Comparison of ENCODE assay signal across 1 cellular context in the genomic region with DNA sequence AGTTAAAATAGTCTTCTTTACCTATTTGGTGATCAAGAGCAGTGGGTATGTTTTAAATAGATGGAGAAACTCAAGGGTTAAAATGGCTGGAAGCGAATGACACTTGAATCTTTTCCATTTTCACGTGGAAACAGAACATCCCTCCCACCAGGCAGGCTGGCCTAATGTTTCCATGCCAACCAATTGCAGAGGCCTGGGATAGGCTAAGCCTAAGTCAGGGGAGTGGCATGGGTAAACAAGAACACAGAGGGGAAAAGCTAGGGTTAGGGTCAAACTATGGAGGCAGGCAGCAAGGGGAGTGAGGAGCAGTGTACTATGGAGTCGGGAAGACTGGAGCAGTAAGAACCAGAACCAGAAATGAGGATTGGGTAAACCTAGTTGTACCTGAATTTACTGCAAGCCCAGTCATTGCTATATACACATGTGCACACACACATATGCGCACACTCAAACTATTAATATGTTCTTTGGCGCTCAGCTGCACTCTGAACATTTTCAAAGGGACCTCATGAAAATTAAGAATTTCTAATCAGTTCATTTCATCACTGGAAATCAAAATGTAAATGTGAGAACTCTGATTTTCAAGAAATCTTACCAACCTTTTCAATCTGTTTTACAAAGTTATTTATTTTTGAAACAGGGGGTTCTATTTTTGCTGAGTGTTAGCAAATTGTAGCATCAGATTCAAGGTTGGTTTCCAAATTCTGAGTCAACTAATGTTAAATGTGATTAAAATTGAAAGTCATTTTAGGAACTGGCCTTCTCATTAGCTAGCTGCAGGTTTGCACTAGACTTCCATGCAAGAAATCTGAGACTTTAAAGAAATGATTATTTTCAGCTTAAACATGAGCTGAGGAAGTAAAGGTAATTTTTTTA.
A peak's percentile ranks its signal among the peaks of the same experiment; 100 is the strongest.
TF ChIP-seq lines count a peak whose summit lies in the region.

No MANE protein-coding gene starts in this region.

TF ChIP-seq in GM12878, 131 proteins besides CTCF, POLR2A, EP300 and RAD21 (continued from another document and continues in another):
- 0 out of 2 replicates have a peak, but pooled peaks have one; percentile 61 for TF ChIP-seq RCOR1 (conservative IDR thresholded peaks at IDR 0.05; ENCODE audit: low read depth, low read length)
- no peak for TF ChIP-seq EGR1 (IDR thresholded peaks at IDR 0.05; ENCODE audit: borderline replicate concordance in 1 of 2, low read depth in 2 of 2, low read length in 2 of 2)
- peak; percentile 90 for TF ChIP-seq MTA3 (IDR thresholded peaks at IDR 0.05; ENCODE audit: borderline replicate concordance, low read length)
- peak; percentile 99 for TF ChIP-seq BCL11A (IDR thresholded peaks at IDR 0.05; ENCODE audit: low read depth, low read length)
- TF ChIP-seq ZNF217 (IDR thresholded peaks at IDR 0.05), result peak; percentile 92; the same call in 1 of the 2 replicates
- TF ChIP-seq BMI1 (IDR thresholded peaks at IDR 0.05; ENCODE audit: borderline replicate concordance), result 0 out of 2 replicates have a peak, but pooled peaks have one; percentile 41
- TF ChIP-seq TCF7 (IDR thresholded peaks at IDR 0.05; ENCODE audit: borderline replicate concordance), result peak; percentile 20; the same call in 1 of the 2 replicates
- TF ChIP-seq, protein P1, sequence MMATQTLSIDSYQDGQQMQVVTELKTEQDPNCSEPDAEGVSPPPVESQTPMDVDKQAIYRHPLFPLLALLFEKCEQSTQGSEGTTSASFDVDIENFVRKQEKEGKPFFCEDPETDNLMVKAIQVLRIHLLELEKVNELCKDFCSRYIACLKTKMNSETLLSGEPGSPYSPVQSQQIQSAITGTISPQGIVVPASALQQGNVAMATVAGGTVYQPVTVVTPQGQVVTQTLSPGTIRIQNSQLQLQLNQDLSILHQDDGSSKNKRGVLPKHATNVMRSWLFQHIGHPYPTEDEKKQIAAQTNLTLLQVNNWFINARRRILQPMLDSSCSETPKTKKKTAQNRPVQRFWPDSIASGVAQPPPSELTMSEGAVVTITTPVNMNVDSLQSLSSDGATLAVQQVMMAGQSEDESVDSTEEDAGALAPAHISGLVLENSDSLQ (IDR thresholded peaks at IDR 0.05), result no peak
- TF ChIP-seq TCF12 (IDR thresholded peaks at IDR 0.05; ENCODE audit: low read depth, low read length), result 0 out of 2 replicates have a peak, but pooled peaks have one; percentile 22
- peak in 1 of 2 experiments; percentile 74; a peak in 1 of 4 replicates for TF ChIP-seq ETV6 (conservative IDR thresholded peaks at IDR 0.05 in 1 of 2, IDR thresholded peaks at IDR 0.05 in 1 of 2; ENCODE audit: borderline replicate concordance in 1 of 2, low read depth in 1 of 2)
- peak; percentile 100 for TF ChIP-seq JUNB (IDR thresholded peaks at IDR 0.05)
- peak; percentile 99 for TF ChIP-seq MTA2 (IDR thresholded peaks at IDR 0.05; ENCODE audit: low read depth)
- peak; percentile 62; the same call in 1 of the 2 replicates for TF ChIP-seq GABPA (IDR thresholded peaks at IDR 0.05; ENCODE audit: low read depth)
- no peak for TF ChIP-seq IKZF1 (conservative IDR thresholded peaks at IDR 0.05)
- no peak for TF ChIP-seq MYB (IDR thresholded peaks at IDR 0.05; ENCODE audit: borderline replicate concordance, low read depth, low read length)
- no peak for TF ChIP-seq CBX3 (IDR thresholded peaks at IDR 0.05; ENCODE audit: borderline replicate concordance, low read depth)
- TF ChIP-seq, protein P2, sequence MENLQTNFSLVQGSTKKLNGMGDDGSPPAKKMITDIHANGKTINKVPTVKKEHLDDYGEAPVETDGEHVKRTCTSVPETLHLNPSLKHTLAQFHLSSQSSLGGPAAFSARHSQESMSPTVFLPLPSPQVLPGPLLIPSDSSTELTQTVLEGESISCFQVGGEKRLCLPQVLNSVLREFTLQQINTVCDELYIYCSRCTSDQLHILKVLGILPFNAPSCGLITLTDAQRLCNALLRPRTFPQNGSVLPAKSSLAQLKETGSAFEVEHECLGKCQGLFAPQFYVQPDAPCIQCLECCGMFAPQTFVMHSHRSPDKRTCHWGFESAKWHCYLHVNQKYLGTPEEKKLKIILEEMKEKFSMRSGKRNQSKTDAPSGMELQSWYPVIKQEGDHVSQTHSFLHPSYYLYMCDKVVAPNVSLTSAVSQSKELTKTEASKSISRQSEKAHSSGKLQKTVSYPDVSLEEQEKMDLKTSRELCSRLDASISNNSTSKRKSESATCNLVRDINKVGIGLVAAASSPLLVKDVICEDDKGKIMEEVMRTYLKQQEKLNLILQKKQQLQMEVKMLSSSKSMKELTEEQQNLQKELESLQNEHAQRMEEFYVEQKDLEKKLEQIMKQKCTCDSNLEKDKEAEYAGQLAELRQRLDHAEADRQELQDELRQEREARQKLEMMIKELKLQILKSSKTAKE (IDR thresholded peaks at IDR 0.05; ENCODE audit: low read depth, poor library complexity, severe bottlenecking), result peak; percentile 85
- peak in 1 of 2 experiments; percentile 43; a peak in 1 of 4 replicates for TF ChIP-seq BHLHE40 (IDR thresholded peaks at IDR 0.05; ENCODE audit: borderline replicate concordance in 1 of 2, low read depth in 2 of 2, low read length in 1 of 2)
- peak; percentile 79; the same call in 1 of the 2 replicates for TF ChIP-seq JUND (IDR thresholded peaks at IDR 0.05; ENCODE audit: low read depth, low read length)
- TF ChIP-seq, protein P3, sequence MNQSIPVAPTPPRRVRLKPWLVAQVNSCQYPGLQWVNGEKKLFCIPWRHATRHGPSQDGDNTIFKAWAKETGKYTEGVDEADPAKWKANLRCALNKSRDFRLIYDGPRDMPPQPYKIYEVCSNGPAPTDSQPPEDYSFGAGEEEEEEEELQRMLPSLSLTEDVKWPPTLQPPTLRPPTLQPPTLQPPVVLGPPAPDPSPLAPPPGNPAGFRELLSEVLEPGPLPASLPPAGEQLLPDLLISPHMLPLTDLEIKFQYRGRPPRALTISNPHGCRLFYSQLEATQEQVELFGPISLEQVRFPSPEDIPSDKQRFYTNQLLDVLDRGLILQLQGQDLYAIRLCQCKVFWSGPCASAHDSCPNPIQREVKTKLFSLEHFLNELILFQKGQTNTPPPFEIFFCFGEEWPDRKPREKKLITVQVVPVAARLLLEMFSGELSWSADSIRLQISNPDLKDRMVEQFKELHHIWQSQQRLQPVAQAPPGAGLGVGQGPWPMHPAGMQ (IDR thresholded peaks at IDR 0.05; ENCODE audit: borderline replicate concordance), result no peak
- peak; percentile 45; the same call in 1 of the 2 replicates for TF ChIP-seq MXI1 (IDR thresholded peaks at IDR 0.05; ENCODE audit: low read depth, low read length)
- TF ChIP-seq, protein P4, sequence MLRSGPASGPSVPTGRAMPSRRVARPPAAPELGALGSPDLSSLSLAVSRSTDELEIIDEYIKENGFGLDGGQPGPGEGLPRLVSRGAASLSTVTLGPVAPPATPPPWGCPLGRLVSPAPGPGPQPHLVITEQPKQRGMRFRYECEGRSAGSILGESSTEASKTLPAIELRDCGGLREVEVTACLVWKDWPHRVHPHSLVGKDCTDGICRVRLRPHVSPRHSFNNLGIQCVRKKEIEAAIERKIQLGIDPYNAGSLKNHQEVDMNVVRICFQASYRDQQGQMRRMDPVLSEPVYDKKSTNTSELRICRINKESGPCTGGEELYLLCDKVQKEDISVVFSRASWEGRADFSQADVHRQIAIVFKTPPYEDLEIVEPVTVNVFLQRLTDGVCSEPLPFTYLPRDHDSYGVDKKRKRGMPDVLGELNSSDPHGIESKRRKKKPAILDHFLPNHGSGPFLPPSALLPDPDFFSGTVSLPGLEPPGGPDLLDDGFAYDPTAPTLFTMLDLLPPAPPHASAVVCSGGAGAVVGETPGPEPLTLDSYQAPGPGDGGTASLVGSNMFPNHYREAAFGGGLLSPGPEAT (IDR thresholded peaks at IDR 0.05; ENCODE audit: low read depth), result peak; percentile 47; the same call in 1 of the 2 replicates
- peak; percentile 97 for TF ChIP-seq MEF2A (IDR thresholded peaks at IDR 0.05; ENCODE audit: insufficient read depth, low read depth, low read length)
- peak; percentile 89 for TF ChIP-seq DPF2 (IDR thresholded peaks at IDR 0.05)
- TF ChIP-seq MEF2B (IDR thresholded peaks at IDR 0.05; ENCODE audit: partially characterized antibody, poor library complexity, severe bottlenecking), result peak; percentile 83
- TF ChIP-seq PML (IDR thresholded peaks at IDR 0.05; ENCODE audit: low read length), result no peak
- TF ChIP-seq FOXM1 (IDR thresholded peaks at IDR 0.05; ENCODE audit: low read depth, low read length), result peak; percentile 96
- no peak for TF ChIP-seq POLR2AphosphoS5 (IDR thresholded peaks at IDR 0.05; ENCODE audit: low read length)
- TF ChIP-seq POU2F2 (IDR thresholded peaks at IDR 0.05; ENCODE audit: borderline replicate concordance, low read depth, low read length), result peak; percentile 46; the same call in 1 of the 3 replicates
- TF ChIP-seq CBX5 (IDR thresholded peaks at IDR 0.05; ENCODE audit: low read depth), result 0 out of 2 replicates have a peak, but pooled peaks have one; percentile 10
- TF ChIP-seq IRF4 (IDR thresholded peaks at IDR 0.05; ENCODE audit: low read depth, low read length), result peak; percentile 97
- TF ChIP-seq, protein P5, sequence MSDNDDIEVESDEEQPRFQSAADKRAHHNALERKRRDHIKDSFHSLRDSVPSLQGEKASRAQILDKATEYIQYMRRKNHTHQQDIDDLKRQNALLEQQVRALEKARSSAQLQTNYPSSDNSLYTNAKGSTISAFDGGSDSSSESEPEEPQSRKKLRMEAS (IDR thresholded peaks at IDR 0.05; ENCODE audit: low read depth, low read length), result no peak
- TF ChIP-seq SP1 (IDR thresholded peaks at IDR 0.05; ENCODE audit: low read depth, low read length), result peak; percentile 50
- TF ChIP-seq CREM (IDR thresholded peaks at IDR 0.05; ENCODE audit: low read depth), result peak; percentile 65; the same call in 1 of the 2 replicates
- TF ChIP-seq PAX5 (IDR thresholded peaks at IDR 0.05; ENCODE audit: borderline replicate concordance, low read depth, low read length), result peak; percentile 64; the same call in 1 of the 2 replicates
- TF ChIP-seq KAT2A (conservative IDR thresholded peaks at IDR 0.05; ENCODE audit: control insufficient read depth, low read depth, low read length), result no peak
- no peak for TF ChIP-seq WRNIP1 (IDR thresholded peaks at IDR 0.05; ENCODE audit: borderline replicate concordance, low read depth, low read length)
- TF ChIP-seq ATF7 (IDR thresholded peaks at IDR 0.05; ENCODE audit: low read depth), result peak; percentile 46; the same call in 1 of the 2 replicates
- no peak for TF ChIP-seq CHD4 (IDR thresholded peaks at IDR 0.05)
- TF ChIP-seq PAX8 (IDR thresholded peaks at IDR 0.05), result no peak
- no peak for TF ChIP-seq ZNF274 (IDR thresholded peaks at IDR 0.05; ENCODE audit: insufficient read depth, insufficient read length)
- TF ChIP-seq, protein P6, sequence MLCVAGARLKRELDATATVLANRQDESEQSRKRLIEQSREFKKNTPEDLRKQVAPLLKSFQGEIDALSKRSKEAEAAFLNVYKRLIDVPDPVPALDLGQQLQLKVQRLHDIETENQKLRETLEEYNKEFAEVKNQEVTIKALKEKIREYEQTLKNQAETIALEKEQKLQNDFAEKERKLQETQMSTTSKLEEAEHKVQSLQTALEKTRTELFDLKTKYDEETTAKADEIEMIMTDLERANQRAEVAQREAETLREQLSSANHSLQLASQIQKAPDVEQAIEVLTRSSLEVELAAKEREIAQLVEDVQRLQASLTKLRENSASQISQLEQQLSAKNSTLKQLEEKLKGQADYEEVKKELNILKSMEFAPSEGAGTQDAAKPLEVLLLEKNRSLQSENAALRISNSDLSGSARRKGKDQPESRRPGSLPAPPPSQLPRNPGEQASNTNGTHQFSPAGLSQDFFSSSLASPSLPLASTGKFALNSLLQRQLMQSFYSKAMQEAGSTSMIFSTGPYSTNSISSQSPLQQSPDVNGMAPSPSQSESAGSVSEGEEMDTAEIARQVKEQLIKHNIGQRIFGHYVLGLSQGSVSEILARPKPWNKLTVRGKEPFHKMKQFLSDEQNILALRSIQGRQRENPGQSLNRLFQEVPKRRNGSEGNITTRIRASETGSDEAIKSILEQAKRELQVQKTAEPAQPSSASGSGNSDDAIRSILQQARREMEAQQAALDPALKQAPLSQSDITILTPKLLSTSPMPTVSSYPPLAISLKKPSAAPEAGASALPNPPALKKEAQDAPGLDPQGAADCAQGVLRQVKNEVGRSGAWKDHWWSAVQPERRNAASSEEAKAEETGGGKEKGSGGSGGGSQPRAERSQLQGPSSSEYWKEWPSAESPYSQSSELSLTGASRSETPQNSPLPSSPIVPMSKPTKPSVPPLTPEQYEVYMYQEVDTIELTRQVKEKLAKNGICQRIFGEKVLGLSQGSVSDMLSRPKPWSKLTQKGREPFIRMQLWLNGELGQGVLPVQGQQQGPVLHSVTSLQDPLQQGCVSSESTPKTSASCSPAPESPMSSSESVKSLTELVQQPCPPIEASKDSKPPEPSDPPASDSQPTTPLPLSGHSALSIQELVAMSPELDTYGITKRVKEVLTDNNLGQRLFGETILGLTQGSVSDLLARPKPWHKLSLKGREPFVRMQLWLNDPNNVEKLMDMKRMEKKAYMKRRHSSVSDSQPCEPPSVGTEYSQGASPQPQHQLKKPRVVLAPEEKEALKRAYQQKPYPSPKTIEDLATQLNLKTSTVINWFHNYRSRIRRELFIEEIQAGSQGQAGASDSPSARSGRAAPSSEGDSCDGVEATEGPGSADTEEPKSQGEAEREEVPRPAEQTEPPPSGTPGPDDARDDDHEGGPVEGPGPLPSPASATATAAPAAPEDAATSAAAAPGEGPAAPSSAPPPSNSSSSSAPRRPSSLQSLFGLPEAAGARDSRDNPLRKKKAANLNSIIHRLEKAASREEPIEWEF (IDR thresholded peaks at IDR 0.05; ENCODE audit: insufficient replicate concordance, low read depth, low read length), result no peak
- peak; percentile 92 for TF ChIP-seq SPI1 (IDR thresholded peaks at IDR 0.05; ENCODE audit: borderline replicate concordance, insufficient read depth, low read depth, low read length)
- peak; percentile 78 for TF ChIP-seq TBL1XR1 (IDR thresholded peaks at IDR 0.05; ENCODE audit: low read depth, low read length)
- TF ChIP-seq SIX5 (IDR thresholded peaks at IDR 0.05; ENCODE audit: low read depth, low read length, severe bottlenecking), result peak; percentile 21
- no peak for TF ChIP-seq STAT1 (conservative IDR thresholded peaks at IDR 0.05)
- TF ChIP-seq, protein P7, sequence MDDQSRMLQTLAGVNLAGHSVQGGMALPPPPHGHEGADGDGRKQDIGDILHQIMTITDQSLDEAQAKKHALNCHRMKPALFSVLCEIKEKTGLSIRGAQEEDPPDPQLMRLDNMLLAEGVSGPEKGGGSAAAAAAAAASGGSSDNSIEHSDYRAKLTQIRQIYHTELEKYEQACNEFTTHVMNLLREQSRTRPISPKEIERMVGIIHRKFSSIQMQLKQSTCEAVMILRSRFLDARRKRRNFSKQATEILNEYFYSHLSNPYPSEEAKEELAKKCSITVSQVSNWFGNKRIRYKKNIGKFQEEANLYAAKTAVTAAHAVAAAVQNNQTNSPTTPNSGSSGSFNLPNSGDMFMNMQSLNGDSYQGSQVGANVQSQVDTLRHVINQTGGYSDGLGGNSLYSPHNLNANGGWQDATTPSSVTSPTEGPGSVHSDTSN (IDR thresholded peaks at IDR 0.05; ENCODE audit: insufficient replicate concordance, low read depth, low read length), result no peak
- TF ChIP-seq SRF (IDR thresholded peaks at IDR 0.05; ENCODE audit: low read depth in 2 of 2, low read length in 2 of 2), result peak in 1 of 2 experiments; percentile 72; a peak in 2 of 4 replicates
- TF ChIP-seq CREB1 (IDR thresholded peaks at IDR 0.05; ENCODE audit: low read depth), result peak; percentile 58; the same call in 1 of the 2 replicates
- no peak for TF ChIP-seq ASH2L (IDR thresholded peaks at IDR 0.05; ENCODE audit: borderline replicate concordance, low read depth)
